In genomic region chrX:40705658-40706312, GRCh38 we compare ENCODE assay signal across 24 cellular contexts.
"Had no signal": no experiment of that assay in that cellular context is flagged by ENCODE, and none has a peak within 500 bp of the region (broad histone marks: within the 10 kb centered on the region; RNA-seq: fewer than 3 reads in every experiment).

No MANE protein-coding gene starts in this region.

- H3K4me3 ChIP-seq: ascending aorta, neural progenitor cell, right atrium auricular region, spleen, testis, transverse colon had no signal

- H3K79me2 ChIP-seq: parathyroid adenoma had no signal

- H2AFZ ChIP-seq: neural progenitor cell, parathyroid adenoma had no signal

- H3K9me3 ChIP-seq: ascending aorta, right atrium auricular region, spleen, testis, transverse colon had no signal

- H3K4me2 ChIP-seq: neural progenitor cell had no signal

- H3K4me1 ChIP-seq: ascending aorta, neural progenitor cell, parathyroid adenoma, right atrium auricular region, spleen, testis, transverse colon had no signal

- FAIRE-seq: keratinocyte had no signal

- H3K9ac ChIP-seq: neural progenitor cell, parathyroid adenoma had no signal

- ATAC-seq: activated CD4-positive, alpha-beta T cell treated with anti-CD3 and anti-CD28 coated beads for 36 hours; activated T-cell treated with anti-CD3 and anti-CD28 coated beads, Interleukin-2, amount 50 U/mL, for 72 hours; left colon; naive thymus-derived CD8-positive, alpha-beta T cell; stimulated activated naive CD8-positive, alpha-beta T cell treated with anti-CD3 and anti-CD28 coated beads, Interleukin-15, Interleukin-2, amounts not matched to agents 100 U/mL and 50 U/mL, for 24 hours had no signal

- DNase-seq: activated B cell treated with CpG ODN at 0.5 μM for 24 hours; activated CD4-positive, alpha-beta T cell treated with anti-CD3 and anti-CD28 coated beads for 36 hours; activated CD4-positive, alpha-beta T cell treated with anti-CD3 and anti-CD28 coated beads, Interleukin-2, amount 50 U/mL, for 4 hours; activated naive CD4-positive, alpha-beta T cell; activated naive CD8-positive, alpha-beta T cell treated with anti-CD3 and anti-CD28 coated beads for 36 hours; activated T-cell treated with anti-CD3 and anti-CD28 coated beads for 4 hours; activated T-cell treated with anti-CD3 and anti-CD28 coated beads, Interleukin-2, amount 50 U/mL, for 72 hours; cortex of kidney; head of caudate nucleus; hippocampal formation; left colon; midbrain; naive thymus-derived CD8-positive, alpha-beta T cell; occipital lobe; spleen; stimulated activated naive CD8-positive, alpha-beta T cell treated with anti-CD3 and anti-CD28 coated beads, Interleukin-15, Interleukin-2, amounts not matched to agents 100 U/mL and 50 U/mL, for 24 hours; T-helper 2 cell; testis; transverse colon had no signal

- H3K27ac ChIP-seq: ascending aorta, neural progenitor cell, parathyroid adenoma, right atrium auricular region, spleen, testis, transverse colon had no signal

- H3K36me3 ChIP-seq: right atrium auricular region, transverse colon had no signal

- H3K27me3 ChIP-seq: neural progenitor cell, right atrium auricular region, testis, transverse colon had no signal
